ENCODE assay signal across 17 cellular contexts in the genomic region with DNA sequence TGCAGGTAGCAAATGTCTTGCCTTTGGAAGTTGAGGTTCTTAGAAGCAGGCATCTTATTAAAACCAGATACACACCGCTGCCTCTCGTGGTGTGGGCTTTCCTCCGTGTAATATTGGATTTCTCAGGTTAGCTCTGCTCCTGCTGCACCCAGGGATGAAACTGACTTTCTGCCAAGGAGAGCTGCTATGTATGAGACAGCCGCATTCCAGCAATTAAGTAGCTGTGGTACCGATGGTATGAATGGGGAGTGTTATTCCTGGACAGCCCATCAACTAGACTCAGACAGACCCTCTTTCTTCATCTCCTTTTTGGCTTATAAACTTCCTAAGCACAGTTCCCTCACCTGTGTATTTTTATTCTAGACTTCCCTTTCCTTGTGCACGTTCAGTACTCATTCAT. TPM values are rescaled to one million over a fixed set of nuclear protein-coding genes. Genes with fewer than 3 reads are reported as not detected.
DNase-seq lines count a peak whose midpoint lies in the region; ATAC-seq and TF ChIP-seq lines count a peak whose summit lies in the region.
"Had no signal": no experiment of that assay in that cellular context is flagged by ENCODE, and none has a peak within 500 bp of the region (broad histone marks: within the 10 kb centered on the region; RNA-seq: fewer than 3 reads in every experiment).

No MANE protein-coding gene starts in this region.

- no peak overlapping the region for H3K9ac ChIP-seq in BLaER1
- H3K9ac ChIP-seq in GM23248: no peak overlapping the region

- peaks cover 34% of the 10 kb centered on the region for H3K4me1 Mint-ChIP-seq in mesothelial cell of epicardium
- H3K4me1 Mint-ChIP-seq: CD8-positive, alpha-beta memory T cell had no signal

- H3K9me3 ChIP-seq in BLaER1 (no peaks in the 10 kb centered on the region), GM23248 (ENCODE audit: low read depth) (no peaks in the 10 kb centered on the region)

- no peaks in the 10 kb centered on the region for H3K9me3 Mint-ChIP-seq in mesothelial cell of epicardium
- H3K9me3 Mint-ChIP-seq: CD8-positive, alpha-beta memory T cell had no signal

- TF ChIP-seq CTCF in epithelial cell of esophagus (IDR thresholded peaks at IDR 0.05; ENCODE audit: insufficient read depth, low read depth, low read length, missing control alignments) (no peak), mesothelial cell of epicardium (IDR thresholded peaks at IDR 0.05; ENCODE audit: unreplicated experiment) (no peak)

- H3K36me3 Mint-ChIP-seq in mesothelial cell of epicardium: no peaks in the 10 kb centered on the region

- H3K27ac ChIP-seq in BLaER1 (0 out of 2 replicates have a peak overlapping the region, but pooled peaks have one; percentile 42), GM23248 (no peak overlapping the region)
- H3K27ac ChIP-seq: PC-9 had no signal

- no peaks in the 10 kb centered on the region for H3K36me3 ChIP-seq in BLaER1
- no peaks in the 10 kb centered on the region for H3K36me3 ChIP-seq in GM23248 (ENCODE audit: low read depth)

- in situ Hi-C loops in GM23248 (cut with MboI): no loop called here
- in situ Hi-C loops in ACHN (cut with HindIII; ENCODE audit: low pct_ligation_motif_present, low pct_unique_long_range_greater_than_20kb, low sequenced_read_pairs): no loop called here

- H4K20me1 ChIP-seq in BLaER1: no peaks in the 10 kb centered on the region
- no peaks in the 10 kb centered on the region for H4K20me1 ChIP-seq in GM23248 (ENCODE audit: insufficient read depth)

- H3K4me1 ChIP-seq in BLaER1 (peaks cover 53% of the 10 kb centered on the region), GM23248 (ENCODE audit: insufficient read depth) (no peaks in the 10 kb centered on the region)

- no peak overlapping the region for H3K4me3 Mint-ChIP-seq in mesothelial cell of epicardium
- H3K4me3 Mint-ChIP-seq: CD8-positive, alpha-beta memory T cell had no signal

- no peaks in the 10 kb centered on the region; the same call in 1 of the 2 replicates for H3K9me2 ChIP-seq in GM23248 (ENCODE audit: insufficient read depth)

- no peak overlapping the region for H2AFZ ChIP-seq in GM23248
- H2AFZ ChIP-seq: PC-9 had no signal

- no peaks in the 10 kb centered on the region for H3F3A ChIP-seq in GM23248 (ENCODE audit: insufficient read depth)

- H3K4me3 ChIP-seq in BLaER1: no peak overlapping the region
- H3K4me3 ChIP-seq in GM23248: no peak overlapping the region
- no peak overlapping the region for H3K4me3 ChIP-seq in epithelial cell of esophagus (ENCODE audit: low read length)
- H3K4me3 ChIP-seq: GM12878, PC-9 had no signal

- DNase-seq in GM23248 (peak; percentile 38), epithelial cell of esophagus (ENCODE audit: low read depth) (peak; percentile 60), mesothelial cell of epicardium (ENCODE audit: low spot score in 2 of 2, unreplicated experiment in 2 of 2) (no peak), SW480 (ENCODE audit: low spot score) (no peak), ACHN (no peak)
- no peak for DNase-seq in stimulated activated CD4-positive, alpha-beta T cell treated with anti-CD3 and anti-CD28 coated beads, Interleukin-1b, Interleukin-23, amount 100 ng/mL, for 48 hours
- DNase-seq: CD8-positive, alpha-beta memory T cell; DMS79 treated with DMSO at 0.1 percent for 48 hours; GOT3; KBM-7; NCI-H2029; NCI-H2171; NCI-H446 treated with DMSO at 0.1 percent for 48 hours; PC-9 had no signal

- 54 to 56% methylated on average over 6 of the region's 6 CpGs for WGBS in GM23248 (ENCODE audit: low coverage in 1 of 2, low lambda C conversion rate in 2 of 2, missing lambda C conversion rate in 2 of 2), 2 experiments

- H3K4me2 ChIP-seq in BLaER1: peak overlapping the region; percentile 64
- no peak overlapping the region for H3K4me2 ChIP-seq in GM23248 (ENCODE audit: unreplicated experiment)
- H3K4me2 ChIP-seq: PC-9 had no signal

- ATAC-seq in HG03280 (IDR thresholded peaks at IDR 0.05; ENCODE audit: unreplicated experiment): no peak

- H3K27ac Mint-ChIP-seq in mesothelial cell of epicardium: peak overlapping the region; percentile 11
- H3K27ac Mint-ChIP-seq: CD8-positive, alpha-beta memory T cell had no signal

- peaks cover 7% of the 10 kb centered on the region for H3K27me3 Mint-ChIP-seq in mesothelial cell of epicardium (ENCODE audit: low read depth)

- no peaks in the 10 kb centered on the region for H3K79me2 ChIP-seq in GM23248 (ENCODE audit: insufficient read depth)

- no peaks in the 10 kb centered on the region for H3K27me3 ChIP-seq in BLaER1
- peaks cover 9% of the 10 kb centered on the region for H3K27me3 ChIP-seq in GM23248 (replicated peaks; ENCODE audit: insufficient read depth)

RNA-seq across cellular contexts. Expression of gene EHD3, which starts 6.8 kb away (rescaled TPM):
- total RNA-seq in GM23248 (2014; rRNA removed; shearing (Covaris generic)): 31.7 and 33.6 TPM in 2 replicates
- 25.9 and 27.1 TPM in 2 replicates for polyA plus RNA-seq in GM23248 (2016; fragmentation: Nextera tagmentation; extraction: Ambion mirVana)
- 12.7 to 13.2 TPM (median 12.9 TPM) in 3 replicates for total RNA-seq in mesothelial cell of epicardium

RNA-seq across cellular contexts. Expression of gene CAPN14, which starts 9.8 kb away (rescaled TPM):
- 0.11 TPM in 1 of 2 replicates, not detected in the other for total RNA-seq in GM23248 (2014; rRNA removed; shearing (Covaris generic))
- 0.06 TPM in 1 of 2 replicates, not detected in the other for polyA plus RNA-seq in GM23248 (2016; fragmentation: Nextera tagmentation; extraction: Ambion mirVana)
- 0.40 to 0.54 TPM (median 0.47 TPM) in 3 replicates for total RNA-seq in mesothelial cell of epicardium

Comparison
In these comparisons a context has a peak if more than half of its experiments do, and no peak if none do; other contexts are left out.
1. DNase-seq: peak in GM23248 (single experiment) and epithelial cell of esophagus (single experiment); none in mesothelial cell of epicardium (0 of 2), SW480 (single experiment), stimulated activated CD4-positive, alpha-beta T cell treated with anti-CD3 and anti-CD28 coated beads, Interleukin-1b, Interleukin-23, amount 100 ng/mL, for 48 hours (single experiment) and ACHN (single experiment).